Comparison of ENCODE assay signal across 9 cellular contexts in the genomic region with DNA sequence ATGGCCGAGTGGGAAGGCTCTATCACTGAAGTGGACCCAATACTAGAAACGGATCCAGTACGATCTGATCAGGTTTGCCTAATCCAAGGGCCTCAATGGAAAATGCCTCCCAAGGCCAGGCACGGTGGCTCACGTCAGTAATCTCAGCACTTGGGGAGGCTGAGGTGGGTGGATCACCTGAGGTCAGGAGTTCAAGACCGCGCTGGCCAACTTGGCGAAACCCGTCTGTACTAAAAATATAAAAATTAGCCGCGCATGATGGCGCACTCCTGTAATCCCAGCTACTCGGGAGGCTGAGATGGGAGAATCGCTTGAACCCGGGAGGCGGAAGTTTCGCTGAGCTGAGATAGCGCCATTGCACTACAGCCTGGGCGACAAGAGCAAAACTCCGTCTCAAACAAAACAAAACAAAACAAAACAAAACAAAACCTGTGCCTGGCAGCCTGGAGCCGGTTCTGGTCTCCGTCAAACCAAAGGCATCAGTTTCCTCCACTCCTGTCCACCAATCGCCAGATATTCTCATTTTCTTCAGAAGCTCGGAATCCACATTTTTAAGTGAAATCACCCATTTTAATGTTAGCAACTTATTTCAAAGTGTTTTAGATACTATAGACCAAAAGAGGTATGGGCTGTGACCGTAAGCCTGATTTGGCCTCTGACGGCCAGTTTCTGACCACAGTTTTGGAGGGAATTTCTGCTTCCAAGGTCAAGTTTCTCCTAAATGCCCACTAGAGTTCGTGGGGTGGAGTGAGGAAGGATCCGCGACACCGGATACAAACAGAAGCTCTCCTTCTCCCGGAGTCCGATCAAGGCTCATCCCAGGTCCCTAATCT. TPM values are rescaled to one million over a fixed set of nuclear protein-coding genes. Genes with fewer than 3 reads are reported as not detected.
DNase-seq lines count a peak whose midpoint lies in the region; ATAC-seq, FAIRE-seq and TF ChIP-seq lines count a peak whose summit lies in the region.
"Had no signal": no experiment of that assay in that cellular context is flagged by ENCODE, and none has a peak within 500 bp of the region (broad histone marks: within the 10 kb centered on the region; RNA-seq: fewer than 3 reads in every experiment).

No MANE protein-coding gene starts in this region.

- H3K79me2 ChIP-seq in PC-3 (ENCODE audit: low read length) = peaks cover 77% of the 10 kb centered on the region
- H3K79me2 ChIP-seq in endothelial cell of umbilical vein (ENCODE audit: control insufficient read depth, insufficient read depth, low read length) = peaks cover 56% of the 10 kb centered on the region

- POLR2A ChIA-PET in Caco-2 (lab: Charles Lee) = interaction anchor here (0.8 to 1.9 kb wide), 4 partner anchors 13 to 387 kb away, joined by 3 to 31 read pairs (median 4); a partner anchor contains a TSS
- POLR2A ChIA-PET in PC-3 (lab: Charles Lee; ENCODE audit: unreplicated experiment) = no interaction called here
- POLR2A ChIA-PET in endothelial cell of umbilical vein (lab: Charles Lee) = interaction anchor here (1.0 to 2.1 kb wide), 3 partner anchors 8 to 347 kb away, joined by 3 to 12 read pairs (median 8); a partner anchor contains a TSS

- no peaks in the 10 kb centered on the region for H3K9me2 ChIP-seq in PC-3 (replicated peaks; ENCODE audit: low read length)

- intact Hi-C loops in Caco-2 (cut with micrococcal nuclease; ENCODE audit: unreplicated experiment) = loop anchor here (1.0 to 2.0 kb wide), 2 partner anchors 17 to 30 kb away; no protein-coding TSS in a partner anchor
- intact Hi-C loops in PC-3 (cut with micrococcal nuclease) = loop anchor here (1.0 kb wide), 1 partner anchor 29 kb away; a partner anchor contains a TSS
- intact Hi-C loops in endothelial cell of umbilical vein (cut with micrococcal nuclease) = loop anchor here (1.0 to 2.0 kb wide), 3 partner anchors 12 to 29 kb away; a partner anchor contains a TSS
- intact Hi-C loops in left colon (cut with DNase I, micrococcal nuclease) = no loop called here

- H4K20me1 ChIP-seq in PC-3 (ENCODE audit: low read length) (peaks cover 7% of the 10 kb centered on the region; the same call in 1 of the 2 replicates), endothelial cell of umbilical vein (replicated peaks; ENCODE audit: control insufficient read depth, extremely low read depth, insufficient read depth, low read length) (no peaks in the 10 kb centered on the region)

- no peak for FAIRE-seq in endothelial cell of umbilical vein (lab: Jason Lieb, UNC)

- H3K9me3 Mint-ChIP-seq in Caco-2 (ENCODE audit: unreplicated experiment) (no peaks in the 10 kb centered on the region), osteocyte (ENCODE audit: unreplicated experiment) (no peaks in the 10 kb centered on the region)

- H3K36me3 Mint-ChIP-seq in Caco-2 (ENCODE audit: insufficient read depth, unreplicated experiment) (peaks cover 51% of the 10 kb centered on the region), osteocyte (ENCODE audit: unreplicated experiment) (peaks cover 11% of the 10 kb centered on the region)

- CTCF ChIA-PET in Caco-2 (lab: Charles Lee) (interaction anchor here (0.6 to 2.0 kb wide), 6 partner anchors 9 to 134 kb away, joined by 3 to 13 read pairs (median 3); a partner anchor contains a TSS), PC-3 (lab: Charles Lee) (interaction anchor here (0.6 to 1.0 kb wide), 3 partner anchors 14 to 29 kb away, joined by 3 to 4 read pairs (median 3); a partner anchor contains a TSS), endothelial cell of umbilical vein (lab: Charles Lee) (interaction anchor here (1.5 to 8.5 kb wide), 2 partner anchors 17 to 29 kb away, joined by 11 to 55 read pairs; a partner anchor contains a TSS)

- BruUV-seq in Caco-2 (replicated peaks; lab: Mats Ljungman, UMichigan) = TSS peak; percentile 67
- BruUV-seq in PC-3 (replicated peaks; lab: Mats Ljungman, UMichigan) = TSS peak; percentile 72
- BruUV-seq in endothelial cell of umbilical vein (replicated peaks; lab: Mats Ljungman, UMichigan) = TSS peak; percentile 65

- peak overlapping the region; percentile 83 for H3K4me2 ChIP-seq in PC-3 (ENCODE audit: low read length)
- H3K4me2 ChIP-seq in endothelial cell of umbilical vein (ENCODE audit: insufficient read depth, low read length) = peak overlapping the region; percentile 93

- ATAC-seq in PC-3 (no peak), left colon (no peak)

- H3F3A ChIP-seq in PC-3 (ENCODE audit: low read length, unreplicated experiment) = no peaks in the 10 kb centered on the region

- H3K27me3 ChIP-seq in Caco-2 (replicated peaks; ENCODE audit: control insufficient read depth, insufficient read depth, low read length) (no peaks in the 10 kb centered on the region), PC-3 (ENCODE audit: low read length) (no peaks in the 10 kb centered on the region), endothelial cell of umbilical vein (ENCODE audit: control insufficient read depth in 2 of 2, insufficient read depth in 2 of 2, low read length in 2 of 2) (no peaks in the 10 kb centered on the region)

- H3K9ac ChIP-seq in PC-3 (ENCODE audit: low read length) (peak overlapping the region; percentile 99), endothelial cell of umbilical vein (replicated peaks; ENCODE audit: extremely low read depth, insufficient read depth, low read length) (peak overlapping the region; percentile 78)

- dilution Hi-C loops in endothelial cell of umbilical vein (cut with MboI; ENCODE audit: extremely low pct_ligation_motif_present, low sequenced_read_pairs) = no loop called here

- H3K27ac ChIP-seq in PC-3 (ENCODE audit: low read length) (peak overlapping the region; percentile 100), endothelial cell of umbilical vein (ENCODE audit: insufficient read depth, low read depth, low read length) (peak overlapping the region; percentile 68)

- H3K36me3 ChIP-seq in Caco-2 (ENCODE audit: control insufficient read depth, insufficient read depth, low read length) (no peaks in the 10 kb centered on the region), PC-3 (ENCODE audit: low read depth, low read length) (no peaks in the 10 kb centered on the region), endothelial cell of umbilical vein (ENCODE audit: control insufficient read depth in 2 of 2, extremely low read depth in 1 of 2, insufficient read depth in 2 of 2, low read length in 2 of 2) (peaks cover 0 to 9% of the 10 kb centered on the region in 2 experiments)

- TF ChIP-seq POLR2A in endothelial cell of umbilical vein (IDR thresholded peaks at IDR 0.05; ENCODE audit: low read depth, low read length) = no peak

- peak overlapping the region; percentile 95 for H3K4me3 Mint-ChIP-seq in Caco-2 (ENCODE audit: unreplicated experiment)
- H3K4me3 Mint-ChIP-seq in osteocyte (ENCODE audit: unreplicated experiment) = peak overlapping the region; percentile 98

- no peaks in the 10 kb centered on the region for H3K9me1 ChIP-seq in endothelial cell of umbilical vein (replicated peaks; ENCODE audit: control insufficient read depth, extremely low read depth, insufficient read depth, low read length)

- H3K27me3 Mint-ChIP-seq in Caco-2 (ENCODE audit: insufficient read depth, unreplicated experiment) = no peaks in the 10 kb centered on the region
- no peaks in the 10 kb centered on the region for H3K27me3 Mint-ChIP-seq in osteocyte (ENCODE audit: unreplicated experiment)

- H2AFZ ChIP-seq in PC-3 (ENCODE audit: low read length) = peak overlapping the region; percentile 55
- peak overlapping the region; percentile 22 for H2AFZ ChIP-seq in endothelial cell of umbilical vein (ENCODE audit: low read depth, low read length)

- H3K27ac Mint-ChIP-seq in Caco-2 (ENCODE audit: unreplicated experiment) = peak overlapping the region; percentile 98
- peak overlapping the region; percentile 100 for H3K27ac Mint-ChIP-seq in osteocyte (ENCODE audit: unreplicated experiment)

- TF ChIP-seq CTCF in Caco-2 (IDR thresholded peaks at IDR 0.05; ENCODE audit: insufficient read depth in 1 of 2, low read depth in 1 of 2, low read length in 1 of 2, severe bottlenecking in 1 of 2, unreplicated experiment in 1 of 2) = no peak
- TF ChIP-seq CTCF in PC-3 (conservative IDR thresholded peaks at IDR 0.05; ENCODE audit: low read depth, low read length) = no peak
- TF ChIP-seq CTCF in endothelial cell of umbilical vein (IDR thresholded peaks at IDR 0.05; ENCODE audit: extremely low read depth in 1 of 2, insufficient read depth in 1 of 2, low read depth in 1 of 2, low read length in 2 of 2) = no peak
- no peak for TF ChIP-seq CTCF in osteocyte (IDR thresholded peaks at IDR 0.05)

- peak in 1 of 2 experiments; percentile 21 for DNase-seq in Caco-2
- no peak for DNase-seq in PC-3
- no peak for DNase-seq in endothelial cell of umbilical vein (ENCODE audit: low read depth, low spot score)
- no peak for DNase-seq in osteocyte (ENCODE audit: extremely low spot score, unreplicated experiment)
- no peak for DNase-seq in inferior parietal cortex (ENCODE audit: extremely low spot score)
- no peak for DNase-seq in NCI-H2196 (lab: John Stamatoyannopoulos, UW; ENCODE audit: unreplicated experiment)
- no peak for DNase-seq in DMS 273 treated with DMSO at 0.1 percent for 48 hours (lab: John Stamatoyannopoulos, UW)
- DNase-seq in left colon = no peak
- DNase-seq: cortex of kidney had no signal

- no peaks in the 10 kb centered on the region for H3K9me3 ChIP-seq in Caco-2
- H3K9me3 ChIP-seq in PC-3 (ENCODE audit: low read length) = no peaks in the 10 kb centered on the region
- no peaks in the 10 kb centered on the region for H3K9me3 ChIP-seq in endothelial cell of umbilical vein (replicated peaks; ENCODE audit: control insufficient read depth, insufficient read depth, low read length)

- H3K4me1 ChIP-seq in Caco-2 (peaks cover 32% of the 10 kb centered on the region), PC-3 (ENCODE audit: insufficient read depth, low read length) (peaks cover 37% of the 10 kb centered on the region), endothelial cell of umbilical vein (ENCODE audit: control insufficient read depth, extremely low read depth, insufficient read depth, low read length) (peaks cover 36% of the 10 kb centered on the region)

- H3K4me1 Mint-ChIP-seq in Caco-2 (ENCODE audit: low read depth, unreplicated experiment) (peaks cover 30% of the 10 kb centered on the region), osteocyte (ENCODE audit: unreplicated experiment) (peaks cover 58% of the 10 kb centered on the region)

- H3K4me3 ChIP-seq in Caco-2 (ENCODE audit: low read depth, low read length) (peak overlapping the region; percentile 38), PC-3 (ENCODE audit: low read length) (peak overlapping the region; percentile 85), endothelial cell of umbilical vein (replicated peaks in 1 of 3; ENCODE audit: insufficient read depth in 1 of 3, low read depth in 1 of 3, low read length in 3 of 3) (peak overlapping the region; percentile 37 to 86 (median 70))

RNA-seq across cellular contexts. Expression of a gene that starts 0.7 kb away (rescaled TPM):
- total RNA-seq in Caco-2 (2022) (96.2 and 119 TPM in 2 replicates), PC-3 (2014; rRNA removed) (193 and 251 TPM in 2 replicates), endothelial cell of umbilical vein (301 and 345 TPM in 2 replicates), osteocyte (389 and 470 TPM in 2 replicates), left colon (100 to 1,000 TPM in 1 of 2 donors, 10 to 100 TPM in 1; 80.6 to 119 TPM)
- 257 and 273 TPM in 2 replicates for polyA plus RNA-seq in endothelial cell of umbilical vein
- polyA plus RNA-seq in endothelial cell of umbilical vein (2011; cell fraction: cytosol; rRNA removed) = 289 and 395 TPM in 2 replicates
- polyA plus RNA-seq in endothelial cell of umbilical vein (2011; cell fraction: nucleus; rRNA removed) = 127 and 146 TPM in 2 replicates
- 340 and 362 TPM in 2 replicates for polyA plus RNA-seq in endothelial cell of umbilical vein (2012)
- 198 and 214 TPM in 2 replicates for polyA minus RNA-seq in endothelial cell of umbilical vein
- 136 TPM for polyA minus RNA-seq in endothelial cell of umbilical vein (2011; cell fraction: cytosol; rRNA and poly(A)+ RNA removed)
- polyA minus RNA-seq in endothelial cell of umbilical vein (2011; cell fraction: nucleus; rRNA and poly(A)+ RNA removed) = 32.9 and 33.8 TPM in 2 replicates

RNA-seq across cellular contexts. Expression of a gene that starts 29.0 kb away (rescaled TPM):
- total RNA-seq in Caco-2 (2022) = 115 and 120 TPM in 2 replicates
- total RNA-seq in PC-3 (2014; rRNA removed) = 31.9 and 45.1 TPM in 2 replicates
- 58.6 and 65.4 TPM in 2 replicates for total RNA-seq in endothelial cell of umbilical vein
- polyA plus RNA-seq in endothelial cell of umbilical vein = 65.0 and 66.5 TPM in 2 replicates
- polyA plus RNA-seq in endothelial cell of umbilical vein (2011; cell fraction: cytosol; rRNA removed) = 79.0 and 82.7 TPM in 2 replicates
- polyA plus RNA-seq in endothelial cell of umbilical vein (2011; cell fraction: nucleus; rRNA removed) = 38.3 and 47.5 TPM in 2 replicates
- 67.7 and 73.8 TPM in 2 replicates for polyA plus RNA-seq in endothelial cell of umbilical vein (2012)
- polyA minus RNA-seq in endothelial cell of umbilical vein = 43.4 and 47.1 TPM in 2 replicates
- 70.3 TPM for polyA minus RNA-seq in endothelial cell of umbilical vein (2011; cell fraction: cytosol; rRNA and poly(A)+ RNA removed)
- 21.2 and 22.7 TPM in 2 replicates for polyA minus RNA-seq in endothelial cell of umbilical vein (2011; cell fraction: nucleus; rRNA and poly(A)+ RNA removed)
- total RNA-seq in osteocyte = 41.9 and 43.3 TPM in 2 replicates
- 10 to 100 TPM; 35.2 to 37.4 TPM for total RNA-seq in left colon

RNA-seq across cellular contexts. Expression of a gene that starts 36.4 kb away (rescaled TPM):
- total RNA-seq in Caco-2 (2022) = 39.7 and 43.9 TPM in 2 replicates
- total RNA-seq in PC-3 (2014; rRNA removed) = 15.8 and 17.1 TPM in 2 replicates
- 43.0 and 44.9 TPM in 2 replicates for total RNA-seq in endothelial cell of umbilical vein
- polyA plus RNA-seq in endothelial cell of umbilical vein = 17.9 and 22.4 TPM in 2 replicates
- 14.7 and 15.4 TPM in 2 replicates for polyA plus RNA-seq in endothelial cell of umbilical vein (2011; cell fraction: cytosol; rRNA removed)
- 46.8 and 56.5 TPM in 2 replicates for polyA plus RNA-seq in endothelial cell of umbilical vein (2011; cell fraction: nucleus; rRNA removed)
- 25.8 and 27.2 TPM in 2 replicates for polyA plus RNA-seq in endothelial cell of umbilical vein (2012)
- polyA minus RNA-seq in endothelial cell of umbilical vein = 41.5 and 44.4 TPM in 2 replicates
- polyA minus RNA-seq in endothelial cell of umbilical vein (2011; cell fraction: cytosol; rRNA and poly(A)+ RNA removed) = 15.4 TPM
- 36.5 and 43.5 TPM in 2 replicates for polyA minus RNA-seq in endothelial cell of umbilical vein (2011; cell fraction: nucleus; rRNA and poly(A)+ RNA removed)
- total RNA-seq in osteocyte = 36.2 and 38.2 TPM in 2 replicates
- total RNA-seq in left colon = 100 to 1,000 TPM in 1 of 2 donors, 10 to 100 TPM in 1; 83.3 to 102 TPM

Comparison
In these comparisons a context has a peak if more than half of its experiments do, and no peak if none do; other contexts are left out.
1. intact Hi-C loops: an anchor here in Caco-2 (1.0 to 2.0 kb wide), PC-3 (1.0 kb wide) and endothelial cell of umbilical vein (1.0 to 2.0 kb wide); none called in left colon.